ENCODE assay signal across 7 cellular contexts in the genomic region with DNA sequence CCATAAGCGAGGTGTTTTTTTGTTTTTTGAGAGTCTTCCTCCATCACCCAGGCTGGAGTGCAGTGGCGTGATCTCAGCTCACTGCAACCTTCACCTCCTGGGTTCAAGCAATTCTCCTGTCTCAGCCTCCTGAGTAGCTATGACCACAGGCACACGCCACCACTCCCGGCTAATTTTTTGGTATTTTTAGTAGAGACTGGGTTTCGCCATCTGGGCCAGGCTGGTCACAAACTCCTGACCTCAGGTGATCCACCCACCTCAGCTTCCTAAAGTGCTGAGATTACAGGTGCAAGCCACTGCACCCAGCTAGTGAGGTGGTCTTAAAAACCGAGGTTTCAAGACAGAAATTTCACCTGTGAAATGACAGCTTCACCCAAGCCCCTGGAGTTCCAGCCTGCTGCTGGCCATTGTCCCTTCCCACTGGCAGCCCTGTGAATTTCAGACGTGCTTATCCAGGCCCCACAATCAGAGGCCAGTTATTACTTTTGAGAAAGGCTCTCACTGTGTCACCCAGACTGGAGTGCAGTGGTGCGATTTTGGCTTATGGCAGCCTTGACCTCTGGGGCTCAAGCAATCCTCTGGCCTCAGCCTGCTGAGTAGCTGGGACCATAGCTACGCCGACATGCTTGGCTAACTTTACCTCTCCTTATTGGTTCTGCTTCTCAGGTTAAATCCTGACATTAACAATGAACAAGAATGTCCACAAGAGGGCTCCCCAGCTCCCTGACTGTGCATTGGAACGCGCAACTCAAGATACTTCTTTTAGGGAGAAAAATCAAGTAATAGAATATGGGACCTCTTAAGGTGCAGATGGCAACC. TPM values are rescaled to one million over a fixed set of nuclear protein-coding genes. Genes with fewer than 3 reads are reported as not detected.
DNase-seq lines count a peak whose midpoint lies in the region; ATAC-seq and TF ChIP-seq lines count a peak whose summit lies in the region.

No MANE protein-coding gene starts in this region.

- TF ChIP-seq RAD21 in liver (IDR thresholded peaks at IDR 0.05), result peak; percentile 75 to 81

- no peak overlapping the region for H3K4me3 ChIP-seq in cardiac fibroblast (replicated peaks in 1 of 2; ENCODE audit: low read depth in 2 of 2, low read length in 2 of 2)
- H3K4me3 ChIP-seq in liver (ENCODE audit: low read depth in 1 of 3, low read length in 3 of 3), result no peak overlapping the region
- no peak overlapping the region for H3K4me3 ChIP-seq in tibial nerve

- WGBS in liver, result 69% methylated on average over 12 of the region's 12 CpGs
- WGBS in tibial nerve, 2 donors, result 62 to 66% methylated on average over 12 of the region's 12 CpGs

- TF ChIP-seq POLR2A in tibial nerve (IDR thresholded peaks at IDR 0.05), result no peak

- no peaks in the 10 kb centered on the region for H3K9me3 ChIP-seq in liver (ENCODE audit: control insufficient read depth in 4 of 4, low read length in 3 of 4)
- H3K9me3 ChIP-seq in tibial nerve, result no peaks in the 10 kb centered on the region

- H3K27me3 ChIP-seq in liver (ENCODE audit: control insufficient read depth in 4 of 4, insufficient read depth in 4 of 4, low read length in 3 of 4), result no peaks in the 10 kb centered on the region
- no peaks in the 10 kb centered on the region for H3K27me3 ChIP-seq in tibial nerve

- TF ChIP-seq CTCF in cardiac fibroblast (IDR thresholded peaks at IDR 0.05; ENCODE audit: low read depth, low read length) (peak; percentile 50), liver (IDR thresholded peaks at IDR 0.05; ENCODE audit: low read depth, low read length, missing input control) (peak; percentile 51), tibial nerve (IDR thresholded peaks at IDR 0.05) (peak; percentile 57 to 80 (median 62))

- peak in 1 of 2 donors; percentile 5 for TF ChIP-seq EP300 in tibial nerve (IDR thresholded peaks at IDR 0.05)

- no peak overlapping the region for H3K9ac ChIP-seq in liver (ENCODE audit: low read depth in 1 of 2, low read length in 2 of 2)

- no peak for ATAC-seq in GM19328 (IDR thresholded peaks at IDR 0.05; ENCODE audit: unreplicated experiment)

- DNase-seq in ELF-1 (ENCODE audit: low read depth, low spot score) (peak; percentile 69), Kasumi-1 (lab: John Stamatoyannopoulos, UW) (peak; percentile 75 to 84), T follicular helper cell (ENCODE audit: low read depth) (peak; percentile 43), cardiac fibroblast (ENCODE audit: low read depth in 2 of 2) (peak; percentile 75 to 76), tibial nerve (ENCODE audit: low spot score in 2 of 2) (peak in 1 of 2 donors; percentile 79)

- H3K4me1 ChIP-seq in liver (ENCODE audit: control insufficient read depth in 4 of 4, insufficient read depth in 4 of 4, low read length in 3 of 4) (peaks cover 0 to 29% (median 23%) of the 10 kb centered on the region in 4 donors), tibial nerve (peaks cover 0 to 28% (median 7%) of the 10 kb centered on the region in 4 donors)

- peak overlapping the region in 1 of 2 donors; percentile 13 for H3K27ac ChIP-seq in liver (ENCODE audit: low read depth in 1 of 2, low read length in 2 of 2)
- H3K27ac ChIP-seq in tibial nerve, result peak overlapping the region in 2 of 4 donors; percentile 61 to 72

- H3K36me3 ChIP-seq in liver (ENCODE audit: control insufficient read depth in 4 of 4, insufficient read depth in 3 of 4, low read depth in 1 of 4, low read length in 3 of 4) (peaks cover 22 to 50% (median 36%) of the 10 kb centered on the region in 4 donors), tibial nerve (peaks cover 0 to 91% (median 27%) of the 10 kb centered on the region in 3 donors)

TF ChIP-seq in liver, 16 proteins besides CTCF, POLR2A, EP300 and RAD21:
- TF ChIP-seq, protein P1, sequence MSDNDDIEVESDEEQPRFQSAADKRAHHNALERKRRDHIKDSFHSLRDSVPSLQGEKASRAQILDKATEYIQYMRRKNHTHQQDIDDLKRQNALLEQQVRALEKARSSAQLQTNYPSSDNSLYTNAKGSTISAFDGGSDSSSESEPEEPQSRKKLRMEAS (IDR thresholded peaks at IDR 0.05), result no peak
- TF ChIP-seq TAF1 (conservative IDR thresholded peaks at IDR 0.05) (no peak), HNF4A (conservative IDR thresholded peaks at IDR 0.05) (no peak), JUND (IDR thresholded peaks at IDR 0.05) (no peak)

RNA-seq across cellular contexts. Expression of a gene that starts 19.4 kb away (rescaled TPM):
- total RNA-seq in liver, result 100 to 1,000 TPM; 270 to 394 TPM
- 100 to 1,000 TPM; 365 to 499 TPM for polyA plus RNA-seq in liver
- 100 to 1,000 TPM; 373 to 741 (median 459) TPM for total RNA-seq in tibial nerve

RNA-seq across cellular contexts. Expression of a gene that starts 41.7 kb away (rescaled TPM):
- total RNA-seq in liver, result 10 to 100 TPM; 37.1 to 49.1 TPM
- 10 to 100 TPM in 1 of 2 donors, 1 to 10 TPM in 1; 9.8 to 12.6 TPM for polyA plus RNA-seq in liver
- 100 to 1,000 TPM in 2 of 4 donors, 10 to 100 TPM in 2; 86.4 to 111 (median 103) TPM for total RNA-seq in tibial nerve
